ENCODE assay signal across 8 cellular contexts in genomic region chr1:24769656-24770651, GRCh38. TPM values are rescaled to one million over a fixed set of nuclear protein-coding genes. Genes with fewer than 3 reads are reported as not detected.
A peak's percentile ranks its signal among the peaks of the same experiment; 100 is the strongest.
DNase-seq lines count a peak whose midpoint lies in the region; ATAC-seq, FAIRE-seq and TF ChIP-seq lines count a peak whose summit lies in the region.

No MANE protein-coding gene starts in this region.

- no peaks in the 10 kb centered on the region for H4K20me1 ChIP-seq in mammary epithelial cell (ENCODE audit: insufficient read depth, low read length)

- CTCF ChIA-PET in mammary epithelial cell (lab: Charles Lee; ENCODE audit: low non-redundant PET), result interaction anchor here (0.6 to 0.7 kb wide), 4 partner anchors 56 to 490 kb away, joined by 3 to 11 read pairs (median 8); no protein-coding TSS in a partner anchor
- CTCF ChIA-PET in Caco-2 (lab: Charles Lee), result no interaction called here

- dilution Hi-C loops in mammary epithelial cell (cut with HindIII; ENCODE audit: low sequenced_read_pairs), result loop anchor here (5.0 kb wide), 1 partner anchor 42 kb away; no protein-coding TSS in a partner anchor

- no peaks in the 10 kb centered on the region for H3K27me3 Mint-ChIP-seq in Caco-2 (ENCODE audit: insufficient read depth, unreplicated experiment)

- no peaks in the 10 kb centered on the region for H3K27me3 ChIP-seq in ACC112 (ENCODE audit: insufficient read depth, low read length)
- H3K27me3 ChIP-seq in mammary epithelial cell (ENCODE audit: insufficient read depth, low read length), result no peaks in the 10 kb centered on the region
- H3K27me3 ChIP-seq in lung (ENCODE audit: control insufficient read depth, insufficient read depth), result no peaks in the 10 kb centered on the region
- H3K27me3 ChIP-seq in Caco-2 (replicated peaks; ENCODE audit: control insufficient read depth, insufficient read depth, low read length), result no peaks in the 10 kb centered on the region

- no peak overlapping the region for H3K4me3 Mint-ChIP-seq in Caco-2 (ENCODE audit: unreplicated experiment)

- intact Hi-C loops in mammary epithelial cell (cut with micrococcal nuclease) (loop anchor here (1.0 kb wide), 1 partner anchor 24 kb away; no protein-coding TSS in a partner anchor), Caco-2 (cut with micrococcal nuclease; ENCODE audit: unreplicated experiment) (no loop called here)

- DNase-seq in KBM-7 (peak; percentile 55), mammary epithelial cell (peak; percentile 84), lung (ENCODE audit: low spot score) (no peak), Caco-2 (no peak), NCI-H1930 (lab: John Stamatoyannopoulos, UW) (no peak), H54 (ENCODE audit: insufficient read length, low spot score) (no peak)

- H3K4me2 ChIP-seq in mammary epithelial cell (ENCODE audit: insufficient read depth, low read depth, low read length), result peak overlapping the region; percentile 51

- peak overlapping the region; percentile 96 for H3K27ac ChIP-seq in ACC112 (ENCODE audit: low read depth, low read length)
- peak overlapping the region; percentile 68 for H3K27ac ChIP-seq in mammary epithelial cell (ENCODE audit: insufficient read depth, low read depth, low read length)
- peak overlapping the region; percentile 70 to 96 for H3K27ac ChIP-seq in lung (ENCODE audit: low read depth in 1 of 2, low read length in 1 of 2)

- 50% methylated on average over 2 of the region's 2 CpGs for WGBS in mammary epithelial cell (ENCODE audit: low coverage, missing lambda C conversion rate)
- WGBS in lung, 2 donors, result 18 to 26% methylated on average over 2 of the region's 2 CpGs

- ATAC-seq in lung (ENCODE audit: insufficient read depth, low FRiP score), result no peak
- ATAC-seq in GM21737 (IDR thresholded peaks at IDR 0.05; ENCODE audit: unreplicated experiment), result no peak

- TF ChIP-seq POLR2A in H54 (IDR thresholded peaks at IDR 0.05; ENCODE audit: low read depth, low read length), result no peak

- TSS peak; percentile 65 for BruUV-seq in mammary epithelial cell (replicated peaks; lab: Mats Ljungman, UMichigan)
- no TSS peak for BruUV-seq in Caco-2 (replicated peaks; lab: Mats Ljungman, UMichigan)

- H3K27ac Mint-ChIP-seq in Caco-2 (ENCODE audit: unreplicated experiment), result no peak overlapping the region

- H3K79me2 ChIP-seq in ACC112 (ENCODE audit: control insufficient read depth, insufficient read depth, low read length, unreplicated experiment) (peaks cover 80% of the 10 kb centered on the region), mammary epithelial cell (ENCODE audit: insufficient read depth, low read length) (peaks cover 89% of the 10 kb centered on the region)

- POLR2A ChIA-PET in Caco-2 (lab: Charles Lee), result interaction anchor here (0.5 kb wide), 1 partner anchor 22 kb away, joined by 3 read pairs; no protein-coding TSS in a partner anchor

- in situ Hi-C loops in KBM-7 (cut with MboI; ENCODE audit: low pct_unique_long_range_greater_than_20kb, low sequenced_read_pairs) (no loop called here), mammary epithelial cell (cut with MboI; ENCODE audit: low sequenced_read_pairs in 2 of 2) (no loop called here)

- FAIRE-seq in H54 (lab: Jason Lieb, UNC), result no peak

- no peaks in the 10 kb centered on the region for H3K9me3 Mint-ChIP-seq in Caco-2 (ENCODE audit: unreplicated experiment)

- no peaks in the 10 kb centered on the region for H3K36me3 ChIP-seq in ACC112 (ENCODE audit: insufficient read depth, low read length)
- H3K36me3 ChIP-seq in mammary epithelial cell (ENCODE audit: insufficient read depth, low read length), result peaks cover 2% of the 10 kb centered on the region
- peaks cover 0 to 4% of the 10 kb centered on the region in 2 donors for H3K36me3 ChIP-seq in lung (ENCODE audit: control insufficient read depth in 2 of 2, insufficient read depth in 2 of 2, low read length in 2 of 2)
- no peaks in the 10 kb centered on the region for H3K36me3 ChIP-seq in Caco-2 (ENCODE audit: control insufficient read depth, insufficient read depth, low read length)

- no peaks in the 10 kb centered on the region for H3K36me3 Mint-ChIP-seq in Caco-2 (ENCODE audit: insufficient read depth, unreplicated experiment)

- H3K4me1 ChIP-seq in ACC112 (ENCODE audit: control insufficient read depth, insufficient read depth, low read length, unreplicated experiment) (peaks cover 43% of the 10 kb centered on the region), mammary epithelial cell (ENCODE audit: insufficient read depth, low read length) (peaks cover 25% of the 10 kb centered on the region), lung (ENCODE audit: control insufficient read depth in 2 of 2, insufficient read depth in 2 of 2, low read length in 2 of 2) (peaks cover 6 to 24% of the 10 kb centered on the region in 2 donors), Caco-2 (no peaks in the 10 kb centered on the region; the same call in 1 of the 2 replicates)

- H3K4me1 Mint-ChIP-seq in Caco-2 (ENCODE audit: low read depth, unreplicated experiment), result no peaks in the 10 kb centered on the region

- H3K4me3 ChIP-seq in ACC112 (ENCODE audit: low read depth, low read length) (peak overlapping the region; percentile 13; the same call in 1 of the 2 replicates), mammary epithelial cell (replicated peaks in 1 of 3; ENCODE audit: insufficient read depth in 1 of 3, low read depth in 2 of 3, low read length in 3 of 3) (no peak overlapping the region), lung (no peak overlapping the region), Caco-2 (ENCODE audit: low read depth, low read length) (no peak overlapping the region)

- H2AFZ ChIP-seq in ACC112 (ENCODE audit: low read length, unreplicated experiment) (peak overlapping the region; percentile 15), mammary epithelial cell (ENCODE audit: low read depth, low read length) (no peak overlapping the region)

- TF ChIP-seq CTCF in mammary epithelial cell (conservative IDR thresholded peaks at IDR 0.05 in 1 of 2, IDR thresholded peaks at IDR 0.05 in 1 of 2; ENCODE audit: extremely low read depth in 1 of 2, insufficient read depth in 1 of 2, low read depth in 1 of 2, low read length in 2 of 2) (no peak), lung (IDR thresholded peaks at IDR 0.05; ENCODE audit: control extremely low read depth, extremely low read depth) (no peak), Caco-2 (IDR thresholded peaks at IDR 0.05; ENCODE audit: insufficient read depth in 1 of 2, low read depth in 1 of 2, low read length in 1 of 2, severe bottlenecking in 1 of 2, unreplicated experiment in 1 of 2) (no peak)

- H3K9me3 ChIP-seq in mammary epithelial cell (replicated peaks; ENCODE audit: insufficient read depth, low read length) (no peaks in the 10 kb centered on the region), lung (ENCODE audit: control insufficient read depth in 2 of 2, insufficient read depth in 1 of 2, low read length in 1 of 2) (no peaks in the 10 kb centered on the region), Caco-2 (no peaks in the 10 kb centered on the region)

- H3K9ac ChIP-seq in mammary epithelial cell (ENCODE audit: insufficient read depth, low read length), result no peak overlapping the region

RNA-seq across cellular contexts. Expression of gene CLIC4, which starts 24.7 kb away (rescaled TPM):
- total RNA-seq in mammary epithelial cell, result 100 to 1,000 TPM; 212 to 547 TPM
- 118 TPM for polyA plus RNA-seq in mammary epithelial cell
- 140 TPM for polyA minus RNA-seq in mammary epithelial cell
- total RNA-seq in lung, result 100 to 1,000 TPM; 227 to 236 TPM
- polyA plus RNA-seq in lung, result 100 to 1,000 TPM in 1 of 2 donors, 10 to 100 TPM in 1; 52.0 to 106 TPM
- total RNA-seq in Caco-2 (2022), result 125 and 140 TPM in 2 replicates

Comparison
In these comparisons a context has a peak if more than half of its experiments do, and no peak if none do; other contexts are left out.
1. DNase-seq: peak in KBM-7 (single experiment) and mammary epithelial cell (single experiment); none in lung (single experiment), Caco-2 (0 of 2), NCI-H1930 (0 of 2) and H54 (single experiment).
2. Peak in every context shown above with its lines, with median percentiles within 50 percentile points of each other: H3K27ac ChIP-seq.